Comparison of ENCODE assay signal across 11 cellular contexts in the genomic region with DNA sequence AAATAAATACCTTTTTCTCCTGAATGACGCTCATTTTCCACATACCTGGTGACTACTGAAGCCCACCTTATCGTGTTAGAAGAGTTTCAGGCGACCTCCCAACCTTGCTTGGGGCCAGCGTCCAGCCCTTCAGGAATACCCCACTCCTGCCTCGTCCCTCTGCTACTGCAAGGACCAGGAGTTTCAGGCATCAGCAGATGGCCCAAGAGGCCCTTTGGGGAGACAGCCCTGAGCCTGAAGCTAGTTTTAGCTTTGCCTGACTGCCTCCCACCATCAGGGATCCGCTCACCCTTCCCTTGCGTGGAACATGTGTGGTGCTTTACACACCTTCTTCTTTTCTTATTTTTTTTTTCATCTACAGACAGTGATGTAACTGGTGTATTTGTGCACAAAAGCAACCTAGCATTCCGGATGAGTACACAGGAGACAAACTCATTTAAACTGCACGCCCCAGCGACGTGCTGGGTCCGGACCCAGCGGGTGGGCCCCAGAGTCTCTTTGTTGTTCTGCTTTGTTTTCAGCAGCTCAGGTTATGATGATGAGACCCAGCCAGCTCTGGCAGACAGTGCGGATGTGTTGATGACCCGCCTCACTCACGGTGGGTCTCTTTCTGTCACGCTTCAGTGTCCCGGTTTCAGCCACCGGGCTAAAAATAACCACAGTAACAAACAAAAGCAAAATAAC.
DNase-seq lines count a peak whose midpoint lies in the region; ATAC-seq and TF ChIP-seq lines count a peak whose summit lies in the region.
"Had no signal": no experiment of that assay in that cellular context is flagged by ENCODE, and none has a peak within 500 bp of the region (broad histone marks: within the 10 kb centered on the region; RNA-seq: fewer than 3 reads in every experiment).

No MANE protein-coding gene starts in this region.

- peak overlapping the region; percentile 94 for H3K27ac Mint-ChIP-seq in glutamatergic neuron (ENCODE audit: unreplicated experiment)

- H3K4me1 Mint-ChIP-seq in glutamatergic neuron (ENCODE audit: low read depth, unreplicated experiment) = peaks cover 14% of the 10 kb centered on the region

- H3K36me3 Mint-ChIP-seq in glutamatergic neuron (ENCODE audit: unreplicated experiment) = peaks cover 8% of the 10 kb centered on the region

- no peaks in the 10 kb centered on the region for H3K27me3 Mint-ChIP-seq in glutamatergic neuron (ENCODE audit: unreplicated experiment)

- POLR2A ChIA-PET in GM10248 (lab: Yijun Ruan, JAX) = no interaction called here

- peaks cover 11% of the 10 kb centered on the region for H3K9me3 Mint-ChIP-seq in glutamatergic neuron (ENCODE audit: unreplicated experiment)

- CTCF ChIA-PET in GM10248 (lab: Yijun Ruan, JAX) = interaction anchor here (1.1 to 1.5 kb wide), 3 partner anchors 9 to 16 kb away, joined by 3 to 10 read pairs (median 4); no protein-coding TSS in a partner anchor

- peak; percentile 74 for DNase-seq in GM10248 (ENCODE audit: extremely low spot score)
- DNase-seq in glutamatergic neuron = peak; percentile 67
- DNase-seq in NCI-H1436 treated with DMSO at 0.1 percent for 48 hours (lab: John Stamatoyannopoulos, UW) = no peak
- no peak for DNase-seq in DMS114 treated with DMSO at 0.1 percent for 48 hours (lab: John Stamatoyannopoulos, UW; ENCODE audit: unreplicated experiment)
- DNase-seq in NCI-H226 = no peak
- DNase-seq: amygdala; effector CD8-positive, alpha-beta T cell; NCI-H2029 had no signal

- no peak for TF ChIP-seq CTCF in GM10248 (IDR thresholded peaks at IDR 0.05; ENCODE audit: control extremely low read depth, extremely low read depth, low read depth, missing control alignments)
- TF ChIP-seq CTCF in glutamatergic neuron (IDR thresholded peaks at IDR 0.05; ENCODE audit: partially characterized antibody, unreplicated experiment) = no peak

- H3K4me3 Mint-ChIP-seq in glutamatergic neuron (ENCODE audit: unreplicated experiment) = peak overlapping the region; percentile 74

- peak; percentile 49 for ATAC-seq in GM21390 (IDR thresholded peaks at IDR 0.05; ENCODE audit: unreplicated experiment)
- ATAC-seq in HG03571 (IDR thresholded peaks at IDR 0.05; ENCODE audit: unreplicated experiment) = peak; percentile 97
- ATAC-seq in GM18873 (IDR thresholded peaks at IDR 0.05; ENCODE audit: low FRiP score, unreplicated experiment) = no peak

Comparison
In these comparisons a context has a peak if more than half of its experiments do, and no peak if none do; other contexts are left out.
1. DNase-seq: peak in GM10248 (single experiment) and glutamatergic neuron (single experiment); none in NCI-H1436 treated with DMSO at 0.1 percent for 48 hours (single experiment), DMS114 treated with DMSO at 0.1 percent for 48 hours (single experiment) and NCI-H226 (single experiment).